In the genomic region with DNA sequence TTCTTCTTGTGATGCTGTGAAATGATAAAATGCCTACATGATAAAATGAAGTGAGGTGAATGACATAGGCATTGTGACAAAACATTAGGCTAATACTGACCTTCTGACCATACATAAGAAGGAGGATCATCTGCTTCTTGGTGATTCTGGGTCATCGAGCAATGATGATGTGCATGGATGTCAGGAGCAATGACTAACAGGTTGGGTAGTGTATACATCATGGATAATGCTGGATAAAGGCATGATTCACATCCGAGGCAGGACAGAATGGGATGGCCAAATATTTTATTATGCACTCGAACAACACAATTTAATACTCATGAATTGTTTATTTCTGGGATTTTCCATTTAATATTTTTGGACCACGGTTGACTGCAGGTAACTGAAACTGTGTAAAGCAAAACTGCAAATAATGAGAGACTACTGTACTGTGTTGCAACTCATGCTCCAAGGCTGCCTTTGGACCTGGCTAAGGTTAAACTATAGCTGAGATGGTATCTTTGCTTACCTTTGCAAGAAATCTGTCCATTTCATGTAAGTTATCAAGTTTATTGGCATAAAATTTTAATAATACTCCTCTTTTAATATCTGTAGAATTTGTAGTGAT, we compare ENCODE assay signal across 9 cellular contexts. TPM values are rescaled to one million over a fixed set of nuclear protein-coding genes. Genes with fewer than 3 reads are reported as not detected.
"Had no signal": no experiment of that assay in that cellular context is flagged by ENCODE, and none has a peak within 500 bp of the region (broad histone marks: within the 10 kb centered on the region; RNA-seq: fewer than 3 reads in every experiment).

No MANE protein-coding gene starts in this region.

- DNase-seq: activated CD4-positive, alpha-beta T cell treated with anti-CD3 and anti-CD28 coated beads, Interleukin-2, amount 50 U/mL, for 1 hour; activated naive CD4-positive, alpha-beta T cell treated with anti-CD3 and anti-CD28 coated beads, Interleukin-2, amount 10 ng/mL, durations not matched to agents 7 days and 5 days; body of pancreas; cerebellar nuclear complex; effector memory CD8-positive, alpha-beta T cell; stimulated activated CD4-positive, alpha-beta T cell treated with anti-CD3 and anti-CD28 coated beads, Interleukin-2, amount 100 ng/mL, for 48 hours; stimulated activated naive CD4-positive, alpha-beta T cell treated with Interleukin-2 at 50 U/mL for 16 hours had no signal

- ATAC-seq: body of pancreas; effector memory CD8-positive, alpha-beta T cell; left lobe of liver had no signal

- H3K27ac ChIP-seq: body of pancreas had no signal

- H3K27me3 ChIP-seq: body of pancreas had no signal

- H3K9me3 ChIP-seq: body of pancreas had no signal

- H3K4me3 ChIP-seq: body of pancreas had no signal

RNA-seq across cellular contexts. Expression of gene SLC25A21, which starts 7.6 kb away (rescaled TPM):
- total RNA-seq: activated T-helper 2 cell treated with anti-CD3 and anti-CD28 coated beads, Interferon-gamma antibody, Interleukin-2, Interleukin-4, amounts not matched to agents 10 μg/mL and 5 μg/mL and 100 μg/mL, durations not matched to agents 14 hours and 24 hours and 36 hours; body of pancreas had no signal

RNA-seq across cellular contexts. Expression of gene MIPOL1, which starts 17.7 kb away (rescaled TPM):
- total RNA-seq: activated T-helper 2 cell treated with anti-CD3 and anti-CD28 coated beads, Interferon-gamma antibody, Interleukin-2, Interleukin-4, amounts not matched to agents 10 μg/mL and 5 μg/mL and 100 μg/mL, durations not matched to agents 14 hours and 24 hours and 36 hours had no signal
